Comparison of ENCODE assay signal across 23 cellular contexts in genomic region chr12:2139651-2140050, GRCh38.
DNase-seq lines count a peak whose midpoint lies in the region; ATAC-seq and TF ChIP-seq lines count a peak whose summit lies in the region.
"Had no signal": no experiment of that assay in that cellular context is flagged by ENCODE, and none has a peak within 500 bp of the region (broad histone marks: within the 10 kb centered on the region; RNA-seq: fewer than 3 reads in every experiment).

No MANE protein-coding gene starts in this region.

- intact Hi-C loops in heart left ventricle (cut with DNase I) (no loop called here), Right ventricle myocardium superior (cut with DNase I) (no loop called here)

- no peaks in the 10 kb centered on the region for H3K9me3 ChIP-seq in heart left ventricle
- H3K9me3 ChIP-seq in muscle layer of colon (ENCODE audit: low read length) = no peaks in the 10 kb centered on the region
- H3K9me3 ChIP-seq in Karpas-422 (ENCODE audit: low read length) = no peaks in the 10 kb centered on the region
- H3K9me3 ChIP-seq: BLaER1, SJSA1 had no signal

- DNase-seq in heart left ventricle (no peak), Right ventricle myocardium superior (no peak), glomerular visceral epithelial cell (ENCODE audit: extremely low spot score) (no peak), Karpas-422 (no peak)
- DNase-seq: CD4-positive, CD25-positive, alpha-beta regulatory T cell; DMS153; DND-41; H7; HFFc6; Kasumi-1; NCI-H1092 treated with DMSO at 0.1 percent for 48 hours; NCI-H1436; NCI-H187 treated with DMSO at 0.1 percent for 48 hours; NCI-H524; NCI-H748 treated with DMSO at 0.1 percent for 48 hours; NK-92 treated with Interleukin-12 subunit alpha and Interleukin-12 subunit beta, amount 100 ng/mL, for 24 hours; PC-3 had no signal

- peaks cover 0 to 6% (median 0%) of the 10 kb centered on the region in 9 donors for H3K36me3 ChIP-seq in heart left ventricle
- no peaks in the 10 kb centered on the region for H3K36me3 ChIP-seq in muscle layer of colon (ENCODE audit: insufficient read depth, low read length)
- no peaks in the 10 kb centered on the region for H3K36me3 ChIP-seq in Karpas-422 (ENCODE audit: insufficient read depth, low read length)
- H3K36me3 ChIP-seq: BLaER1, SJSA1 had no signal

- no peaks in the 10 kb centered on the region for H3K9me2 ChIP-seq in Karpas-422 (replicated peaks; ENCODE audit: insufficient read depth, low read length)

- ATAC-seq in heart left ventricle = no peak
- no peak for ATAC-seq in Right ventricle myocardium superior (ENCODE audit: poor library complexity)
- peak; percentile 22 for ATAC-seq in stimulated activated memory B cell treated with anti-CD40 and anti-IgM and Interleukin-4, amounts not matched to agents 10 μg/mL and 1 μg/mL and 100 μg/mL, for 72 hours
- ATAC-seq in HG02884 (IDR thresholded peaks at IDR 0.05; ENCODE audit: unreplicated experiment) = no peak
- ATAC-seq: HepG2, PC-3 had no signal

- WGBS in heart left ventricle, 4 donors = 87 to 93% (median 88%) methylated on average over 7 to 10 of the region's 10 CpGs

- H3K9me3 Mint-ChIP-seq in stimulated activated memory B cell treated with anti-CD40 and anti-IgM and Interleukin-4, amounts not matched to agents 10 μg/mL and 1 μg/mL and 100 μg/mL, for 72 hours = peaks cover 2% of the 10 kb centered on the region
- H3K9me3 Mint-ChIP-seq: HFFc6 had no signal

- no peak for TF ChIP-seq CTCF in heart left ventricle (IDR thresholded peaks at IDR 0.05)

- H3K4me3 Mint-ChIP-seq in stimulated activated memory B cell treated with anti-CD40 and anti-IgM and Interleukin-4, amounts not matched to agents 10 μg/mL and 1 μg/mL and 100 μg/mL, for 72 hours = no peak overlapping the region
- H3K4me3 Mint-ChIP-seq: CD4-positive, CD25-positive, alpha-beta regulatory T cell; HFFc6 had no signal

- H3K36me3 Mint-ChIP-seq in stimulated activated memory B cell treated with anti-CD40 and anti-IgM and Interleukin-4, amounts not matched to agents 10 μg/mL and 1 μg/mL and 100 μg/mL, for 72 hours = no peaks in the 10 kb centered on the region
- H3K36me3 Mint-ChIP-seq: CD4-positive, CD25-positive, alpha-beta regulatory T cell had no signal

- H3K79me2 ChIP-seq in Karpas-422 (ENCODE audit: low read length) = no peaks in the 10 kb centered on the region

- no peak overlapping the region for H3K4me2 ChIP-seq in Karpas-422 (ENCODE audit: low read depth, low read length, poor library complexity, severe bottlenecking)
- H3K4me2 ChIP-seq: BLaER1 had no signal

- TF ChIP-seq POLR2A in heart left ventricle (IDR thresholded peaks at IDR 0.05) = no peak

- no peaks in the 10 kb centered on the region for H4K20me1 ChIP-seq in Karpas-422 (ENCODE audit: insufficient read depth, low read depth, low read length)
- H4K20me1 ChIP-seq: BLaER1 had no signal

- H3K27ac Mint-ChIP-seq in stimulated activated memory B cell treated with anti-CD40 and anti-IgM and Interleukin-4, amounts not matched to agents 10 μg/mL and 1 μg/mL and 100 μg/mL, for 72 hours = no peak overlapping the region
- H3K27ac Mint-ChIP-seq: CD4-positive, CD25-positive, alpha-beta regulatory T cell; HFFc6 had no signal

- H3K4me3 ChIP-seq in heart left ventricle (no peak overlapping the region), muscle layer of colon (ENCODE audit: low read depth in 1 of 2, low read length in 2 of 2) (no peak overlapping the region), Karpas-422 (ENCODE audit: low read length) (no peak overlapping the region)
- H3K4me3 ChIP-seq: BLaER1, SJSA1 had no signal

- H3K27me3 ChIP-seq in heart left ventricle (no peaks in the 10 kb centered on the region), muscle layer of colon (ENCODE audit: control insufficient read depth in 1 of 2, insufficient read depth in 2 of 2, low read length in 2 of 2) (no peaks in the 10 kb centered on the region), Karpas-422 (ENCODE audit: low read length) (no peaks in the 10 kb centered on the region)
- H3K27me3 ChIP-seq: BLaER1, SJSA1 had no signal

- H3K27ac ChIP-seq in heart left ventricle (peak overlapping the region in 7 of 12 donors; percentile 2 to 76 (median 21)), muscle layer of colon (ENCODE audit: low read depth, low read length) (peak overlapping the region; percentile 74), Karpas-422 (ENCODE audit: low read length) (no peak overlapping the region)
- H3K27ac ChIP-seq: BLaER1, SJSA1 had no signal

- no peak overlapping the region for H3K9ac ChIP-seq in muscle layer of colon (ENCODE audit: low read length)
- H3K9ac ChIP-seq in Karpas-422 (ENCODE audit: low read length) = no peak overlapping the region
- H3K9ac ChIP-seq: BLaER1 had no signal

- H3K4me1 Mint-ChIP-seq in stimulated activated memory B cell treated with anti-CD40 and anti-IgM and Interleukin-4, amounts not matched to agents 10 μg/mL and 1 μg/mL and 100 μg/mL, for 72 hours = no peaks in the 10 kb centered on the region
- H3K4me1 Mint-ChIP-seq: CD4-positive, CD25-positive, alpha-beta regulatory T cell had no signal

- peaks cover 36% of the 10 kb centered on the region for H3K27me3 Mint-ChIP-seq in stimulated activated memory B cell treated with anti-CD40 and anti-IgM and Interleukin-4, amounts not matched to agents 10 μg/mL and 1 μg/mL and 100 μg/mL, for 72 hours

- H2AFZ ChIP-seq in Karpas-422 (ENCODE audit: low read length) = no peak overlapping the region

- H3K4me1 ChIP-seq in heart left ventricle = peaks cover 0 to 72% (median 42%) of the 10 kb centered on the region in 12 donors
- peaks cover 16% of the 10 kb centered on the region for H3K4me1 ChIP-seq in muscle layer of colon (ENCODE audit: insufficient read depth, low read length)
- no peaks in the 10 kb centered on the region for H3K4me1 ChIP-seq in Karpas-422 (ENCODE audit: low read length)
